In genomic region chr7:18684899-18685298, GRCh38 we compare ENCODE assay signal across 18 cellular contexts.
"Had no signal": no experiment of that assay in that cellular context is flagged by ENCODE, and none has a peak within 500 bp of the region (broad histone marks: within the 10 kb centered on the region; RNA-seq: fewer than 3 reads in every experiment).

No MANE protein-coding gene starts in this region.

- H3K9me3 ChIP-seq: ascending aorta, heart right ventricle, spleen, thyroid gland had no signal

- DNase-seq: activated CD4-positive, alpha-beta T cell treated with anti-CD3 and anti-CD28 coated beads, Interleukin-2, amount 10 ng/mL, durations not matched to agents 24 days and 14 days; activated CD8-positive, alpha-beta memory T cell treated with anti-CD3 and anti-CD28 coated beads, Interleukin-2, amount 50 U/mL, for 4 hours; activated CD8-positive, alpha-beta T cell treated with anti-CD3 and anti-CD28 coated beads, Interleukin-2, amount 10 ng/mL, durations not matched to agents 7 days and 5 days; activated effector memory CD4-positive, alpha-beta T cell treated with anti-CD3 and anti-CD28 coated beads, Interleukin-2, amount 50 U/mL, for 16 hours; activated naive CD4-positive, alpha-beta T cell treated with anti-CD3 and anti-CD28 coated beads, Interleukin-2, amount 50 U/mL, for 16 hours; activated T-cell treated with anti-CD3 and anti-CD28 coated beads, Interleukin-2, amount 50 U/mL, for 48 hours; effector CD8-positive, alpha-beta T cell; heart right ventricle; immature natural killer cell; mesendoderm; natural killer cell; spleen; stimulated activated naive CD4-positive, alpha-beta T cell; T1000; thyroid gland had no signal

- H3K27me3 ChIP-seq: ascending aorta, heart right ventricle, spleen, thyroid gland had no signal

- H2AFZ ChIP-seq: parathyroid adenoma had no signal

- ATAC-seq: activated CD8-positive, alpha-beta T cell treated with anti-CD3 and anti-CD28 coated beads, Interleukin-2, amount 10 ng/mL, durations not matched to agents 7 days and 5 days; esophagus mucosa; heart right ventricle; natural killer cell had no signal

- H3K79me2 ChIP-seq: parathyroid adenoma had no signal

- H3K4me1 ChIP-seq: heart right ventricle, parathyroid adenoma, spleen, thyroid gland had no signal

- H3K36me3 ChIP-seq: ascending aorta, heart right ventricle, thyroid gland had no signal

- H3K9ac ChIP-seq: parathyroid adenoma had no signal

- H3K4me3 ChIP-seq: ascending aorta, heart right ventricle, spleen, thyroid gland had no signal
